ENCODE assay signal across 8 cellular contexts in the genomic region with DNA sequence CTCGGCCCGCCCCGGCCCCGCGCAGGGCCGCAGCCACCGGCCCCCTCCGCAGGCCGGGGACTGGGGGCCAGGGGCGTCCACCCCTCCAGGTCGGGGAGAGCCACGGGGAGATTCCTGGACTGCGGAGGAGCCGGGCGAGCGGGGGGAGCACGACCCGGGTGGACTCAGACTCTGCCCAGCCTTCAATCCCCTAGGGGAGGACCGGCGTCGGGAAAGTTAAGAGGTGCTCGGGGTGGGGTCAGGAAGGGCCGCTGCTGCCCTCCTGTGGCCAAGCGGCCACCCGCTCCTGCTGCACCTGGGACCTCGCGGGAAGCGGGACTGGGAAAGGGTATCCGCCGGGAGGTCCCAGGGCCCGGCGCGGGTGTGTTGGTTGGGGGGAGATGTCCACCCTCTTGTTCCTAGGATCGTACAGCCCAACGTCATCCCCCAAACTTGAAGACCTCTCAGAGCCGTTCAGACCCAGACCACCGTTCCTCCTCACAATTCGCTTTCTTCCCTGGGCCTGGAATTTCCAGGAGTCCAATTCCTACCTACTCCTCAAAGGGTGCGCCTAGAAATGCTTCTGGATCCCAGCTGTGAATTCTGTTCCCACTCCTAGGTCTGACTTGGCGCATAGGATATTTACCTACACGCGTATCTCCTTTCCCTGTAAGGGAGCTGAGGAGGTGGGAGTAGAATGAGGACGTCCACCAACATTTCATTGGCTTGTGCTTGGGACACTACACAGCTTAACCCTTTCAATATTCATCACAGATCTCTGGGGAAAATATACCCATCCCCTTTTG. TPM values are rescaled to one million over a fixed set of nuclear protein-coding genes. Genes with fewer than 3 reads are reported as not detected.
DNase-seq lines count a peak whose midpoint lies in the region; ATAC-seq and TF ChIP-seq lines count a peak whose summit lies in the region.

No MANE protein-coding gene starts in this region.

- H3K9me3 ChIP-seq in iPS-18a (ENCODE audit: control insufficient read depth, low read depth, low read length) (no peaks in the 10 kb centered on the region), sigmoid colon (no peaks in the 10 kb centered on the region)

- H3K36me3 ChIP-seq in ACC112 (ENCODE audit: insufficient read depth, low read length) = no peaks in the 10 kb centered on the region
- peaks cover 11% of the 10 kb centered on the region for H3K36me3 ChIP-seq in iPS-18a (ENCODE audit: control insufficient read depth, low read depth, low read length)
- peaks cover 0 to 12% (median 3%) of the 10 kb centered on the region in 4 donors for H3K36me3 ChIP-seq in sigmoid colon

- TF ChIP-seq POLR2A in sigmoid colon (IDR thresholded peaks at IDR 0.05) = no peak

- intact Hi-C loops in MCF 10A (cut with micrococcal nuclease) (loop anchor here (1.0 kb wide), 5 partner anchors 87 to 317 kb away; no protein-coding TSS in a partner anchor), sigmoid colon (cut with DNase I) (loop anchor here (1.0 to 5.0 kb wide), 5 partner anchors 33 to 317 kb away; partner anchors contain the start of genes CAPZA1, MOV10 and ST7L)

- BruUV-seq in MCF 10A (replicated peaks; lab: Mats Ljungman, UMichigan) = no TSS peak

- peak overlapping the region; percentile 91 for H3K27ac Mint-ChIP-seq in MCF 10A (ENCODE audit: low read depth, unreplicated experiment)

- ATAC-seq in GM18511 (IDR thresholded peaks at IDR 0.05; ENCODE audit: unreplicated experiment) = peak; percentile 67
- ATAC-seq in HG02970 (IDR thresholded peaks at IDR 0.05; ENCODE audit: low FRiP score, unreplicated experiment) = peak; percentile 47

- H3K4me1 Mint-ChIP-seq in MCF 10A (ENCODE audit: insufficient read depth, unreplicated experiment) = peaks cover 34% of the 10 kb centered on the region

- H3K4me1 ChIP-seq in ACC112 (ENCODE audit: control insufficient read depth, insufficient read depth, low read length, unreplicated experiment) (peaks cover 24% of the 10 kb centered on the region), iPS-18a (ENCODE audit: control insufficient read depth, low read depth, low read length) (peaks cover 38% of the 10 kb centered on the region), sigmoid colon (peaks cover 0 to 44% (median 39%) of the 10 kb centered on the region in 4 donors)

- H3K9ac ChIP-seq in iPS-18a (ENCODE audit: low read length) = no peak overlapping the region

- peak overlapping the region; percentile 78 for H3K4me3 Mint-ChIP-seq in MCF 10A (ENCODE audit: unreplicated experiment)

- POLR2A ChIA-PET in MCF 10A (lab: Yijun Ruan, JAX) = interaction anchor here (0.6 to 6.4 kb wide), 14 partner anchors 10 to 316 kb away, joined by 3 to 44 read pairs (median 4); partner anchors contain the start of genes CAPZA1, CTTNBP2NL, MOV10 and ST7L

- peak overlapping the region; percentile 91 for H3K4me3 ChIP-seq in ACC112 (ENCODE audit: low read depth, low read length)
- peak overlapping the region; percentile 70 for H3K4me3 ChIP-seq in iPS-18a (ENCODE audit: low read length)
- H3K4me3 ChIP-seq in sigmoid colon = peak overlapping the region; percentile 94 to 100 (median 97)

- CTCF ChIA-PET in MCF 10A (lab: Yijun Ruan, JAX) = interaction anchor here (0.6 to 3.9 kb wide), 28 partner anchors 8 to 417 kb away, joined by 3 to 48 read pairs (median 4); partner anchors contain the start of genes CAPZA1, CTTNBP2NL, LRIG2 and MOV10

- DNase-seq in NCI-H2029 (lab: John Stamatoyannopoulos, UW) = peak; percentile 77
- peak; percentile 88 for DNase-seq in UCSD-AML1 (lab: John Stamatoyannopoulos, UW; ENCODE audit: unreplicated experiment)
- DNase-seq in MCF 10A (ENCODE audit: unreplicated experiment) = peak; percentile 91
- peak; percentile 95 for DNase-seq in sigmoid colon

- no peaks in the 10 kb centered on the region for H3K9me3 Mint-ChIP-seq in MCF 10A (ENCODE audit: unreplicated experiment)

- no peaks in the 10 kb centered on the region for H3K27me3 Mint-ChIP-seq in MCF 10A (ENCODE audit: insufficient read depth, unreplicated experiment)

- peaks cover 44% of the 10 kb centered on the region for H3K79me2 ChIP-seq in ACC112 (ENCODE audit: control insufficient read depth, insufficient read depth, low read length, unreplicated experiment)

- TF ChIP-seq CTCF in MCF 10A (IDR thresholded peaks at IDR 0.05; ENCODE audit: unreplicated experiment) = peak; percentile 86
- peak; percentile 85 to 96 (median 91) for TF ChIP-seq CTCF in sigmoid colon (IDR thresholded peaks at IDR 0.05)

- H3K27ac ChIP-seq in ACC112 (ENCODE audit: low read depth, low read length) (no peak overlapping the region), iPS-18a (ENCODE audit: low read length) (no peak overlapping the region), sigmoid colon (peak overlapping the region; percentile 98 to 99 (median 98))

- H2AFZ ChIP-seq in ACC112 (ENCODE audit: low read length, unreplicated experiment) = peak overlapping the region; percentile 78

- peaks cover 16% of the 10 kb centered on the region for H3K36me3 Mint-ChIP-seq in MCF 10A (ENCODE audit: insufficient read depth, unreplicated experiment)

- WGBS in sigmoid colon, 2 donors = 4 to 7% methylated on average over 43 of the region's 43 CpGs

- H3K27me3 ChIP-seq in ACC112 (ENCODE audit: insufficient read depth, low read length) (no peaks in the 10 kb centered on the region), iPS-18a (ENCODE audit: control insufficient read depth, insufficient read depth, low read length) (peaks cover 33% of the 10 kb centered on the region), sigmoid colon (no peaks in the 10 kb centered on the region)

- no peak for TF ChIP-seq EP300 in sigmoid colon (IDR thresholded peaks at IDR 0.05)

RNA-seq across cellular contexts. Expression of gene RHOC, which starts 0.5 kb away (rescaled TPM):
- total RNA-seq in MCF 10A (2022) = 253 and 294 TPM in 2 replicates
- total RNA-seq in sigmoid colon = 100 to 1,000 TPM; 181 to 244 (median 192) TPM
- polyA plus RNA-seq in sigmoid colon = 1,000 to 10,000 TPM in 1 of 3 donors, 100 to 1,000 TPM in 2; 443 to 1,259 (median 789) TPM

RNA-seq across cellular contexts. Expression of gene PPM1J, which starts 7.7 kb away (rescaled TPM):
- 0.88 and 1.5 TPM in 2 replicates for total RNA-seq in MCF 10A (2022)
- 1 to 10 TPM in 3 of 4 donors, under 1 TPM in 1; 0.36 to 1.6 (median 1.4) TPM for total RNA-seq in sigmoid colon
- polyA plus RNA-seq in sigmoid colon = 1 to 10 TPM in 1 of 3 donors, under 1 TPM in 2; 0.60 to 2.5 (median 0.92) TPM

RNA-seq across cellular contexts. Expression of gene MOV10, which starts 33.0 kb away (rescaled TPM):
- total RNA-seq in MCF 10A (2022) = 54.9 and 55.6 TPM in 2 replicates
- 10 to 100 TPM; 16.5 to 43.8 (median 22.3) TPM for total RNA-seq in sigmoid colon
- polyA plus RNA-seq in sigmoid colon = 10 to 100 TPM; 28.8 to 60.1 (median 34.2) TPM

Comparison
In these comparisons a context has a peak if more than half of its experiments do, and no peak if none do; other contexts are left out.
1. H3K27ac ChIP-seq: peak in sigmoid colon (4 of 4); none in ACC112 (single experiment) and iPS-18a (single experiment).
2. Peak in every context shown above with its lines, with median percentiles within 50 percentile points of each other: H3K4me3 ChIP-seq and DNase-seq.